In genomic region chr9:34573599-34574325, GRCh38 we compare ENCODE assay signal across 1 cellular context.
A peak's percentile ranks its signal among the peaks of the same experiment; 100 is the strongest.
TF ChIP-seq lines count a peak whose summit lies in the region.

No MANE protein-coding gene starts in this region.

TF ChIP-seq in H1, 55 proteins besides CTCF, POLR2A, EP300 and RAD21:
- TF ChIP-seq ZNF274 (IDR thresholded peaks at IDR 0.05; ENCODE audit: borderline replicate concordance, extremely low read depth, low read length) = no peak
- no peak for TF ChIP-seq GABPA (IDR thresholded peaks at IDR 0.05; ENCODE audit: borderline replicate concordance, insufficient read depth, low read length)
- no peak for TF ChIP-seq RNF2 (IDR thresholded peaks at IDR 0.05; ENCODE audit: borderline replicate concordance, low read depth, low read length, missing control alignments, poor library complexity, severe bottlenecking)
- no peak for TF ChIP-seq CHD2 (IDR thresholded peaks at IDR 0.05; ENCODE audit: low read length)
- 0 out of 2 replicates have a peak, but pooled peaks have one; percentile 10 for TF ChIP-seq CEBPB (IDR thresholded peaks at IDR 0.05; ENCODE audit: low read depth, low read length)
- 0 out of 2 replicates have a peak, but pooled peaks have one; percentile 33 for TF ChIP-seq TEAD4 (IDR thresholded peaks at IDR 0.05; ENCODE audit: low read depth, low read length)
- no peak for TF ChIP-seq SIN3A (conservative IDR thresholded peaks at IDR 0.05 in 1 of 2, IDR thresholded peaks at IDR 0.05 in 1 of 2; ENCODE audit: low read depth in 1 of 2, low read length in 2 of 2)
- no peak for TF ChIP-seq TAF1 (IDR thresholded peaks at IDR 0.05; ENCODE audit: low read depth, low read length)
